Comparison of ENCODE assay signal across 26 cellular contexts in genomic region chr20:61459266-61459665, GRCh38.
"Had no signal": no experiment of that assay in that cellular context is flagged by ENCODE, and none has a peak within 500 bp of the region (broad histone marks: within the 10 kb centered on the region; RNA-seq: fewer than 3 reads in every experiment).

No MANE protein-coding gene starts in this region.

- H3K4me1 Mint-ChIP-seq: endodermal cell, immature natural killer cell had no signal

- H3K36me3 Mint-ChIP-seq: immature natural killer cell had no signal

- H3K4me3 ChIP-seq: coronary artery, dorsolateral prefrontal cortex, esophagus squamous epithelium, gastrocnemius medialis, heart right ventricle, left lung, lower lobe of right lung had no signal

- H3K27ac Mint-ChIP-seq: effector memory CD8-positive, alpha-beta T cell; endodermal cell; immature natural killer cell had no signal

- ATAC-seq: effector memory CD8-positive, alpha-beta T cell; esophagus mucosa; gastrocnemius medialis; heart right ventricle; left cardiac atrium; left lung; left ventricle myocardium superior; lower lobe of right lung had no signal

- H3K27ac ChIP-seq: coronary artery, dorsolateral prefrontal cortex, epithelial cell of prostate, esophagus squamous epithelium, gastrocnemius medialis, heart right ventricle, left lung, lower lobe of right lung had no signal

- DNase-seq: dermis blood vessel endothelial cell; dorsolateral prefrontal cortex; effector CD8-positive, alpha-beta T cell; effector memory CD8-positive, alpha-beta T cell; endodermal cell; erythroblast; esophagus squamous epithelium; foreskin fibroblast; foreskin melanocyte; gastrocnemius medialis; glutamatergic neuron; heart right ventricle; hippocampal formation; immature natural killer cell; left cardiac atrium; left lung; left ventricle myocardium superior; lower lobe of right lung; mesenchymal stem cell; midbrain had no signal

- H3K27me3 ChIP-seq: dorsolateral prefrontal cortex, esophagus squamous epithelium, gastrocnemius medialis had no signal

- H3K9me3 Mint-ChIP-seq: effector memory CD8-positive, alpha-beta T cell had no signal

- H3K27me3 Mint-ChIP-seq: effector memory CD8-positive, alpha-beta T cell had no signal

- H3K4me1 ChIP-seq: esophagus squamous epithelium, gastrocnemius medialis, heart right ventricle, left lung, lower lobe of right lung had no signal

- H3K36me3 ChIP-seq: esophagus squamous epithelium, gastrocnemius medialis, heart right ventricle, left lung, lower lobe of right lung had no signal

- FAIRE-seq: colon, endometrium, keratinocyte had no signal

- H3K4me3 Mint-ChIP-seq: effector memory CD8-positive, alpha-beta T cell; endodermal cell; immature natural killer cell had no signal

- H3K9me3 ChIP-seq: esophagus squamous epithelium, gastrocnemius medialis, lower lobe of right lung had no signal
